Comparison of ENCODE assay signal across 16 cellular contexts in genomic region chr3:120404876-120405275, GRCh38. TPM values are rescaled to one million over a fixed set of nuclear protein-coding genes. Genes with fewer than 3 reads are reported as not detected.
DNase-seq lines count a peak whose midpoint lies in the region; ATAC-seq and TF ChIP-seq lines count a peak whose summit lies in the region.
"Had no signal": no experiment of that assay in that cellular context is flagged by ENCODE, and none has a peak within 500 bp of the region (broad histone marks: within the 10 kb centered on the region; RNA-seq: fewer than 3 reads in every experiment).

No MANE protein-coding gene starts in this region.

- intact Hi-C loops in lower lobe of right lung (cut with DNase I), result no loop called here

- no peaks in the 10 kb centered on the region for H3K27me3 ChIP-seq in lower lobe of right lung (ENCODE audit: low read depth)
- H3K27me3 ChIP-seq: Peyer's patch had no signal

- H3K27ac ChIP-seq in lower lobe of right lung, result no peak overlapping the region
- H3K27ac ChIP-seq: Peyer's patch had no signal

- no peak overlapping the region for H3K4me3 ChIP-seq in lower lobe of right lung
- H3K4me3 ChIP-seq: Peyer's patch had no signal

- no peaks in the 10 kb centered on the region for H3K9me3 ChIP-seq in lower lobe of right lung
- H3K9me3 ChIP-seq: Peyer's patch had no signal

- H3K36me3 ChIP-seq in lower lobe of right lung, result peaks cover 99% of the 10 kb centered on the region

- DNase-seq in AG08396 (ENCODE audit: low spot score), result peak; percentile 34
- peak; percentile 15 for DNase-seq in HCEC 1CT
- DNase-seq in astrocyte of the hippocampus (ENCODE audit: low read depth, low spot score), result peak; percentile 35
- DNase-seq in iris pigment epithelial cell (ENCODE audit: low read depth), result peak; percentile 74
- DNase-seq in lower lobe of right lung, result no peak
- DNase-seq in iPS-NIHi11 (ENCODE audit: low spot score), result no peak
- DNase-seq: CD4-positive, CD25-positive, alpha-beta regulatory T cell; GDM1; GOT3; Kasumi-1; NCI-H1417 treated with DMSO at 0.1 percent for 48 hours; NCI-H2029; NCI-H510A treated with DMSO at 0.1 percent for 48 hours; Peyer's patch had no signal

- no peak for TF ChIP-seq CTCF in lower lobe of right lung (IDR thresholded peaks at IDR 0.05)

- no peaks in the 10 kb centered on the region for H3K4me1 ChIP-seq in lower lobe of right lung
- H3K4me1 ChIP-seq: Peyer's patch had no signal

- ATAC-seq in GM19463 (IDR thresholded peaks at IDR 0.05; ENCODE audit: unreplicated experiment) (no peak), lower lobe of right lung (no peak), HG02763 (IDR thresholded peaks at IDR 0.05; ENCODE audit: unreplicated experiment) (no peak)

RNA-seq across cellular contexts. Expression of gene FSTL1, which starts 45.9 kb away (rescaled TPM):
- 233 TPM for total RNA-seq in lower lobe of right lung

RNA-seq across cellular contexts. Expression of gene LRRC58, which starts 55.7 kb away (rescaled TPM):
- 19.5 TPM for total RNA-seq in lower lobe of right lung

Comparison
In these comparisons a context has a peak if more than half of its experiments do, and no peak if none do; other contexts are left out.
1. DNase-seq: peak in AG08396 (single experiment), HCEC 1CT (single experiment), astrocyte of the hippocampus (single experiment) and iris pigment epithelial cell (single experiment); none in lower lobe of right lung (single experiment) and iPS-NIHi11 (single experiment).